In the genomic region with DNA sequence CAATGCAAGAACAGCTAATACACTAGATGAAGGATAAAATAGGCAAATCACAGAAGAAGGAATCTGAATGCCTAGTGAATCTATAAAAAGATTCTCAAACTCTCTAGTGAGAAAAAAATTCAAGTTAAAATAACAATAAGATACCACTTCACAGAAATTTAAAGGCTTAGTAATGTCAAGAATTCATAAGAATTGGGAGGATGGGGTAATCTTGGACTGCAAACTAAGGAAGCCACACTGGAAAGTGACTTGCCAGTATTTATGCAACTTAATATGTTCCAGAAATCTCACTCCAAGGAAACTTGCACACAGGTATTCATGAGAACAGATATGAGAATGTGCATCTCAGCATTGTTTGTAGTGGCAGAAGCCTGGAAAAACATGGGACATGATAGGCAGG, we compare ENCODE assay signal across 37 cellular contexts.
"Had no signal": no experiment of that assay in that cellular context is flagged by ENCODE, and none has a peak within 500 bp of the region (broad histone marks: within the 10 kb centered on the region; RNA-seq: fewer than 3 reads in every experiment).

No MANE protein-coding gene starts in this region.

- H2AFZ ChIP-seq: PC-9 had no signal

- H3K27me3 Mint-ChIP-seq: activated B cell treated with CpG ODN at 0.5 μM for 24 hours; activated naive CD8-positive, alpha-beta T cell treated with anti-CD3 and anti-CD28 coated beads for 36 hours had no signal

- ATAC-seq: activated T-cell treated with anti-CD3 and anti-CD28 coated beads, Interleukin-2, amount 50 U/mL, for 4 hours; body of pancreas; Right ventricle myocardium inferior had no signal

- H3K4me3 ChIP-seq: ascending aorta, body of pancreas, breast epithelium, PC-9 had no signal

- H3K4me1 Mint-ChIP-seq: activated B cell treated with CpG ODN at 0.5 μM for 24 hours; activated naive CD8-positive, alpha-beta T cell treated with anti-CD3 and anti-CD28 coated beads for 36 hours had no signal

- H3K36me3 ChIP-seq: ascending aorta, breast epithelium had no signal

- H3K4me3 Mint-ChIP-seq: activated B cell treated with CpG ODN at 0.5 μM for 24 hours; activated CD4-positive, alpha-beta memory T cell treated with anti-CD3 and anti-CD28 coated beads for 36 hours; activated naive CD8-positive, alpha-beta T cell treated with anti-CD3 and anti-CD28 coated beads for 36 hours; activated T-cell treated with anti-CD3 and anti-CD28 coated beads, Interleukin-2, amount 50 U/mL, for 4 hours had no signal

- DNase-seq: activated B cell treated with CpG ODN at 0.5 μM for 24 hours; activated CD4-positive, alpha-beta memory T cell treated with anti-CD3 and anti-CD28 coated beads for 36 hours; activated CD4-positive, alpha-beta T cell treated with anti-CD3 and anti-CD28 coated beads for 4 hours; activated CD4-positive, alpha-beta T cell treated with anti-CD3 and anti-CD28 coated beads, Interleukin-2, amount 50 U/mL, for 1 hour; activated CD4-positive, CD25-positive, alpha-beta regulatory T cell treated with anti-CD3 and anti-CD28 coated beads, Interleukin-2, amount 50 U/mL, for 72 hours; activated CD8-positive, alpha-beta memory T cell treated with anti-CD3 and anti-CD28 coated beads, Interleukin-2, amount 50 U/mL, for 4 hours; activated effector memory CD4-positive, alpha-beta T cell treated with Interleukin-2 at 50 U/mL for 16 hours; activated naive CD4-positive, alpha-beta T cell treated with anti-CD3 and anti-CD28 coated beads, Interleukin-2, amount 50 U/mL, for 16 hours; activated naive CD8-positive, alpha-beta T cell treated with anti-CD3 and anti-CD28 coated beads for 36 hours; activated T-cell treated with anti-CD3 and anti-CD28 coated beads for 4 hours; activated T-cell treated with anti-CD3 and anti-CD28 coated beads, Interleukin-2, amount 50 U/mL, for 4 hours; amygdala; body of pancreas; NCI-H1092 treated with DMSO at 0.1 percent for 48 hours; NCI-H1417; NCI-H146; NCI-H187; NCI-H2029 treated with DMSO at 0.1 percent for 48 hours; NCI-H2107; NCI-H2171; NCI-H446; NCI-H510A treated with DMSO at 0.1 percent for 48 hours; NCI-H526 treated with DMSO at 0.1 percent for 48 hours; NCI-H82; NK-92 treated with Interleukin-12 subunit alpha and Interleukin-12 subunit beta, amount 100 ng/mL, for 24 hours; PC-9; SIG-M5; SW 1271; T-helper 1 cell; T-helper 2 cell; T-helper 9 cell had no signal

- FAIRE-seq: RCC 7860 had no signal

- H3K36me3 Mint-ChIP-seq: activated CD4-positive, alpha-beta memory T cell treated with anti-CD3 and anti-CD28 coated beads for 36 hours; activated naive CD8-positive, alpha-beta T cell treated with anti-CD3 and anti-CD28 coated beads for 36 hours had no signal

- H3K4me1 ChIP-seq: ascending aorta, body of pancreas, breast epithelium had no signal

- H3K27me3 ChIP-seq: ascending aorta, body of pancreas, breast epithelium had no signal

- H3K27ac Mint-ChIP-seq: activated B cell treated with CpG ODN at 0.5 μM for 24 hours; activated CD4-positive, alpha-beta memory T cell treated with anti-CD3 and anti-CD28 coated beads for 36 hours; activated naive CD8-positive, alpha-beta T cell treated with anti-CD3 and anti-CD28 coated beads for 36 hours had no signal

- H3K9me3 Mint-ChIP-seq: activated B cell treated with CpG ODN at 0.5 μM for 24 hours; activated CD4-positive, alpha-beta memory T cell treated with anti-CD3 and anti-CD28 coated beads for 36 hours; activated naive CD8-positive, alpha-beta T cell treated with anti-CD3 and anti-CD28 coated beads for 36 hours; activated T-cell treated with anti-CD3 and anti-CD28 coated beads, Interleukin-2, amount 50 U/mL, for 4 hours had no signal

- H3K9me3 ChIP-seq: ascending aorta, body of pancreas, breast epithelium had no signal

- H3K4me2 ChIP-seq: PC-9 had no signal

- H3K27ac ChIP-seq: ascending aorta, body of pancreas, breast epithelium, PC-9, RWPE1, VCaP had no signal
